In genomic region chr6:19368511-19368910, GRCh38 we compare ENCODE assay signal across 14 cellular contexts.
DNase-seq lines count a peak whose midpoint lies in the region; ATAC-seq and TF ChIP-seq lines count a peak whose summit lies in the region.
"Had no signal": no experiment of that assay in that cellular context is flagged by ENCODE, and none has a peak within 500 bp of the region (broad histone marks: within the 10 kb centered on the region; RNA-seq: fewer than 3 reads in every experiment).

No MANE protein-coding gene starts in this region.

- no peak overlapping the region for H3K27ac Mint-ChIP-seq in activated naive CD4-positive, alpha-beta T cell treated with anti-CD3 and anti-CD28 coated beads, Interleukin-2, amount 50 U/mL, for 72 hours
- no peak overlapping the region for H3K27ac Mint-ChIP-seq in activated CD4-positive, alpha-beta memory T cell treated with anti-CD3 and anti-CD28 coated beads for 36 hours
- H3K27ac Mint-ChIP-seq: nephron progenitor cell had no signal

- H3K4me3 ChIP-seq in retinal pigment epithelial cell (ENCODE audit: low read length) = no peak overlapping the region
- H3K4me3 ChIP-seq: lower lobe of right lung had no signal

- peaks cover 8 to 16% of the 10 kb centered on the region in 2 donors for H3K9me3 Mint-ChIP-seq in activated naive CD4-positive, alpha-beta T cell treated with anti-CD3 and anti-CD28 coated beads, Interleukin-2, amount 50 U/mL, for 72 hours
- H3K9me3 Mint-ChIP-seq in activated CD4-positive, alpha-beta memory T cell treated with anti-CD3 and anti-CD28 coated beads for 36 hours = peaks cover 8% of the 10 kb centered on the region

- POLR2A ChIA-PET in activated CD4-positive, alpha-beta memory T cell treated with anti-CD3 and anti-CD28 coated beads for 36 hours (lab: Charles Lee) = no interaction called here

- H3K4me3 Mint-ChIP-seq in activated CD4-positive, alpha-beta memory T cell treated with anti-CD3 and anti-CD28 coated beads for 36 hours = no peak overlapping the region
- H3K4me3 Mint-ChIP-seq: nephron progenitor cell had no signal

- no peaks in the 10 kb centered on the region for H3K36me3 Mint-ChIP-seq in activated naive CD4-positive, alpha-beta T cell treated with anti-CD3 and anti-CD28 coated beads, Interleukin-2, amount 50 U/mL, for 72 hours
- no peaks in the 10 kb centered on the region for H3K36me3 Mint-ChIP-seq in activated CD4-positive, alpha-beta memory T cell treated with anti-CD3 and anti-CD28 coated beads for 36 hours

- intact Hi-C loops in activated CD4-positive, alpha-beta memory T cell treated with anti-CD3 and anti-CD28 coated beads for 36 hours (cut with micrococcal nuclease) = no loop called here

- no peak for ATAC-seq in activated naive CD4-positive, alpha-beta T cell treated with anti-CD3 and anti-CD28 coated beads, Interleukin-2, amount 50 U/mL, for 72 hours
- ATAC-seq: lower lobe of right lung had no signal

- TF ChIP-seq CTCF in retinal pigment epithelial cell (conservative IDR thresholded peaks at IDR 0.05; ENCODE audit: low read depth, low read length) = peak; percentile 10

- peak; percentile 12 for DNase-seq in GM04503 (ENCODE audit: low read depth)
- DNase-seq in RKO (ENCODE audit: low spot score) = peak; percentile 14
- peak; percentile 26 for DNase-seq in fibroblast of gingiva (ENCODE audit: low read depth)
- DNase-seq in retinal pigment epithelial cell (ENCODE audit: low read depth) = no peak
- DNase-seq in activated naive CD4-positive, alpha-beta T cell treated with Interleukin-2 at 50 U/mL for 16 hours = no peak
- no peak for DNase-seq in activated naive CD4-positive, alpha-beta T cell treated with anti-CD3 and anti-CD28 coated beads, Interleukin-2, amount 50 U/mL, for 72 hours (ENCODE audit: low spot score in 2 of 2)
- no peak for DNase-seq in activated CD4-positive, alpha-beta memory T cell treated with anti-CD3 and anti-CD28 coated beads for 36 hours
- DNase-seq: activated naive CD4-positive, alpha-beta T cell treated with anti-CD3 and anti-CD28 coated beads, Interleukin-2, amount 50 U/mL, for 16 hours; cerebellar nuclear complex; lower lobe of right lung; NCI-H2029 treated with DMSO at 0.1 percent for 48 hours; nephron progenitor cell; SK-N-SH; stimulated activated naive CD4-positive, alpha-beta T cell treated with Interleukin-2 at 50 U/mL for 16 hours had no signal

- H3K27me3 Mint-ChIP-seq in activated CD4-positive, alpha-beta memory T cell treated with anti-CD3 and anti-CD28 coated beads for 36 hours = no peaks in the 10 kb centered on the region

- no peaks in the 10 kb centered on the region for H3K4me1 Mint-ChIP-seq in activated CD4-positive, alpha-beta memory T cell treated with anti-CD3 and anti-CD28 coated beads for 36 hours (ENCODE audit: low read depth)

- CTCF ChIA-PET in activated CD4-positive, alpha-beta memory T cell treated with anti-CD3 and anti-CD28 coated beads for 36 hours (lab: Charles Lee) = no interaction called here

Comparison
In these comparisons a context has a peak if more than half of its experiments do, and no peak if none do; other contexts are left out.
1. DNase-seq: peak in GM04503 (single experiment), RKO (single experiment) and fibroblast of gingiva (single experiment); none in retinal pigment epithelial cell (single experiment), activated naive CD4-positive, alpha-beta T cell treated with Interleukin-2 at 50 U/mL for 16 hours (single experiment), activated naive CD4-positive, alpha-beta T cell treated with anti-CD3 and anti-CD28 coated beads, Interleukin-2, amount 50 U/mL, for 72 hours (0 of 2) and activated CD4-positive, alpha-beta memory T cell treated with anti-CD3 and anti-CD28 coated beads for 36 hours (single experiment).